In genomic region chr3:12155264-12155663, GRCh38 we compare ENCODE assay signal across 22 cellular contexts. TPM values are rescaled to one million over a fixed set of nuclear protein-coding genes. Genes with fewer than 3 reads are reported as not detected.
"Had no signal": no experiment of that assay in that cellular context is flagged by ENCODE, and none has a peak within 500 bp of the region (broad histone marks: within the 10 kb centered on the region; RNA-seq: fewer than 3 reads in every experiment).

No MANE protein-coding gene starts in this region.

- H3K4me1 ChIP-seq: lower lobe of right lung had no signal

- H3K9me3 ChIP-seq: esophagus muscularis mucosa, lower lobe of right lung, ovary, tibial nerve, vagina had no signal

- H2AFZ ChIP-seq: neural progenitor cell had no signal

- H3K4me3 ChIP-seq: esophagus muscularis mucosa, lower lobe of right lung, neural progenitor cell, ovary, tibial nerve, vagina had no signal

- H3K27me3 Mint-ChIP-seq: brain had no signal

- H3K27me3 ChIP-seq: ovary, tibial nerve, vagina had no signal

- H3K9me3 Mint-ChIP-seq: activated naive CD4-positive, alpha-beta T cell treated with anti-CD3 and anti-CD28 coated beads, Interleukin-2, amount 50 U/mL, for 24 hours; activated T-cell treated with anti-CD3 and anti-CD28 coated beads, Interleukin-2, amount 50 U/mL, for 24 hours; brain; central memory CD8-positive, alpha-beta T cell; naive B cell; neural progenitor cell; T-cell had no signal

- DNase-seq: activated CD4-positive, alpha-beta T cell treated with anti-CD3 and anti-CD28 coated beads, Interleukin-2, amount 50 U/mL, for 48 hours; activated CD4-positive, CD25-positive, alpha-beta regulatory T cell treated with anti-CD3 and anti-CD28 coated beads, Interleukin-2, amount 50 U/mL, for 72 hours; activated effector memory CD4-positive, alpha-beta T cell treated with Interleukin-2 at 50 U/mL for 16 hours; activated T-cell treated with anti-CD3 and anti-CD28 coated beads, Interleukin-2, amount 50 U/mL, for 24 hours; cortex of kidney; effector CD4-positive, alpha-beta T cell; lower lobe of right lung; naive B cell; ovary; stimulated activated CD4-positive, alpha-beta T cell treated with anti-CD3 and anti-CD28 coated beads, Interleukin-12 subunit alpha, Interleukin-12 subunit beta, amount 100 ng/mL, for 4 hours; stimulated activated CD4-positive, alpha-beta T cell treated with anti-CD3 and anti-CD28 coated beads, Interleukin-2, amount 100 ng/mL, for 24 hours; T-cell; T-helper 9 cell had no signal

- ATAC-seq: T-cell had no signal

- H3K4me1 Mint-ChIP-seq: central memory CD8-positive, alpha-beta T cell had no signal

- H3K27ac ChIP-seq: lower lobe of right lung, neural progenitor cell, ovary, tibial nerve, vagina had no signal

- H3K4me2 ChIP-seq: neural progenitor cell had no signal

- H3K9ac ChIP-seq: neural progenitor cell had no signal

- H3K36me3 ChIP-seq: lower lobe of right lung, neural progenitor cell, ovary, vagina had no signal

- H3K27ac Mint-ChIP-seq: activated naive CD4-positive, alpha-beta T cell treated with anti-CD3 and anti-CD28 coated beads, Interleukin-2, amount 50 U/mL, for 24 hours; activated T-cell treated with anti-CD3 and anti-CD28 coated beads, Interleukin-2, amount 50 U/mL, for 24 hours; brain; naive B cell; neural progenitor cell; T-cell had no signal

- H3K4me3 Mint-ChIP-seq: activated naive CD4-positive, alpha-beta T cell treated with anti-CD3 and anti-CD28 coated beads, Interleukin-2, amount 50 U/mL, for 24 hours; activated T-cell treated with anti-CD3 and anti-CD28 coated beads, Interleukin-2, amount 50 U/mL, for 24 hours; brain; central memory CD8-positive, alpha-beta T cell; naive B cell; neural progenitor cell; T-cell had no signal

- H3K36me3 Mint-ChIP-seq: activated naive CD4-positive, alpha-beta T cell treated with anti-CD3 and anti-CD28 coated beads, Interleukin-2, amount 50 U/mL, for 24 hours; naive B cell; neural progenitor cell; T-cell had no signal

RNA-seq across cellular contexts. Expression of gene TIMP4, which starts 3.4 kb away (rescaled TPM):
- total RNA-seq: glomerular endothelial cell, mononuclear cell, T-cell had no signal
